Comparison of ENCODE assay signal across 8 cellular contexts in the genomic region with DNA sequence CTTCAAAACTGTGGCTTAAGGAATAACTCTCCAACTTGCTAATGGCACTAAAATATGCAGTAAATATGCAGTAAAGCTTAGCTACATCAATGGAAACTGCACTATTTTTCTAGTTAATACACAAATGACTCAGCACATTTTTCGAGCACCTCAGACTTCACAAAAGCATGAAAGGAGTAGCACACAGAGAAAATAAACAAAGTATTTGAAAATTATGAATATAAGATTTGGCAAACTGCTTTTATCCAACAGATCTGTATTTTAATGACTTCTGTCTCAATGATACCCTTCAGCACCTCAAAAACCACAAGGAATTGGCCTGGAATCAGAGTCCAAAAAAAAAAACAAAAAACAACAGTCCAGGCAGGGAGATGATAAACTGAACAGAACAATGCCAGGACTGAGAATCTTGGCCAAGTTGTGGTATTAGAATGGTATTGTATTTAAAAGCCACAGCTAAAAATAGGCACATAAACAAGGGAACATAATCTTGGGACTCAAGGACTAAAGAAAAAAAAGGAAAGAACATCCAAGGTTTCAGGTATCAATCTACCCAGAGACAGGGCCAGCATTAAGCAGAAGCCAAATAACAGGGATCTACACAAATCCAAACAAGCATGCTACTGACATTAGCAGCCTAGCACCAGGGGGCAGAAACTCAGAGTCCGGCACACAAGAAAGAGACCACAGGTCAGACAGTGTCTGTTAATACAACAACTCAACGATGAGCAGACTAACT. TPM values are rescaled to one million over a fixed set of nuclear protein-coding genes. Genes with fewer than 3 reads are reported as not detected.
DNase-seq lines count a peak whose midpoint lies in the region; ATAC-seq and TF ChIP-seq lines count a peak whose summit lies in the region.

No MANE protein-coding gene starts in this region.

- peak overlapping the region; percentile 70 for H3K27ac Mint-ChIP-seq in neural crest cell (ENCODE audit: unreplicated experiment)

- peaks cover 16% of the 10 kb centered on the region for H3K36me3 Mint-ChIP-seq in neural crest cell (ENCODE audit: low read depth)

- H3K9me3 Mint-ChIP-seq in neural crest cell = peaks cover under 1% of the 10 kb centered on the region

- peaks cover 21% of the 10 kb centered on the region for H3K4me1 Mint-ChIP-seq in neural crest cell

- peak; percentile 42 for ATAC-seq in GM18868 (IDR thresholded peaks at IDR 0.05; ENCODE audit: unreplicated experiment)

- CTCF ChIA-PET in AG04449 (lab: Yijun Ruan, JAX) = interaction anchor here (0.6 to 1.0 kb wide), 2 partner anchors 10 to 23 kb away, joined by 3 read pairs; no protein-coding TSS in a partner anchor

- peaks cover 0 to 40% (median 3%) of the 10 kb centered on the region in 4 donors for H3K4me1 ChIP-seq in Peyer's patch

- peak; percentile 34 for TF ChIP-seq CTCF in AG04449 (IDR thresholded peaks at IDR 0.05; ENCODE audit: insufficient read depth, low read length, missing control alignments)
- peak in 4 of 6 experiments; percentile 5 to 10 (median 6) for TF ChIP-seq CTCF in Peyer's patch (IDR thresholded peaks at IDR 0.05)
- peak; percentile 33 for TF ChIP-seq CTCF in epithelial cell of esophagus (IDR thresholded peaks at IDR 0.05; ENCODE audit: insufficient read depth, low read depth, low read length, missing control alignments)
- peak; percentile 32 for TF ChIP-seq CTCF in neural crest cell (conservative IDR thresholded peaks at IDR 0.05)

- peaks cover 0 to 17% (median 0%) of the 10 kb centered on the region in 3 donors for H3K36me3 ChIP-seq in Peyer's patch

- H3K9me3 ChIP-seq in Peyer's patch = no peaks in the 10 kb centered on the region

- no peaks in the 10 kb centered on the region for H3K27me3 Mint-ChIP-seq in neural crest cell (ENCODE audit: low read depth)

- peak overlapping the region in 2 of 4 donors; percentile 7 to 70 for H3K27ac ChIP-seq in Peyer's patch

- no peaks in the 10 kb centered on the region for H3K27me3 ChIP-seq in Peyer's patch

- DNase-seq in AG04449 (ENCODE audit: low read depth, low spot score) (no peak), Peyer's patch (no peak), epithelial cell of esophagus (ENCODE audit: low read depth) (peak; percentile 34), neural crest cell (ENCODE audit: low read depth, low spot score) (no peak), DMS153 treated with DMSO at 0.1 percent for 48 hours (lab: John Stamatoyannopoulos, UW; ENCODE audit: unreplicated experiment) (no peak)
- no peak for DNase-seq in effector CD4-positive, alpha-beta T cell
- no peak for DNase-seq in effector CD8-positive, alpha-beta T cell (lab: John Stamatoyannopoulos, UW)

- no peak overlapping the region for H3K4me3 Mint-ChIP-seq in neural crest cell

- no peak overlapping the region for H3K4me3 ChIP-seq in AG04449 (ENCODE audit: low read depth, low read length)
- no peak overlapping the region for H3K4me3 ChIP-seq in Peyer's patch
- H3K4me3 ChIP-seq in epithelial cell of esophagus (ENCODE audit: low read length) = no peak overlapping the region

- no peak for TF ChIP-seq POLR2A in Peyer's patch (IDR thresholded peaks at IDR 0.05)

- POLR2A ChIA-PET in AG04449 (lab: Yijun Ruan, JAX) = interaction anchor here (1.1 kb wide), 1 partner anchor 21 kb away, joined by 5 read pairs; a partner anchor contains a TSS

RNA-seq across cellular contexts. Expression of a gene that starts 21.4 kb away (rescaled TPM):
- total RNA-seq in Peyer's patch (10 to 100 TPM; 14.0 to 78.8 (median 68.3) TPM), neural crest cell (38.7 and 42.7 TPM in 2 replicates)
